25 cellular contexts compared by ENCODE assay signal in genomic region chr10:30019468-30019867, GRCh38. TPM values are rescaled to one million over a fixed set of nuclear protein-coding genes. Genes with fewer than 3 reads are reported as not detected.
"Had no signal": no experiment of that assay in that cellular context is flagged by ENCODE, and none has a peak within 500 bp of the region (broad histone marks: within the 10 kb centered on the region; RNA-seq: fewer than 3 reads in every experiment).

No MANE protein-coding gene starts in this region.

- H3K4me1 Mint-ChIP-seq: activated B cell treated with CpG ODN at 0.5 μM for 24 hours; activated naive CD4-positive, alpha-beta T cell treated with anti-CD3 and anti-CD28 coated beads, Interleukin-2, amount 10 ng/mL, durations not matched to agents 7 days and 5 days had no signal

- H3K27me3 ChIP-seq: esophagus squamous epithelium, gastroesophageal sphincter had no signal

- H3K9me3 Mint-ChIP-seq: activated B cell treated with CpG ODN at 0.5 μM for 24 hours; activated CD4-positive, alpha-beta memory T cell treated with anti-CD3 and anti-CD28 coated beads, Interleukin-2, amount 10 ng/mL, durations not matched to agents 7 days and 5 days; activated naive CD4-positive, alpha-beta T cell treated with anti-CD3 and anti-CD28 coated beads, Interleukin-2, amount 10 ng/mL, durations not matched to agents 7 days and 5 days; activated naive CD4-positive, alpha-beta T cell treated with anti-CD3 and anti-CD28 coated beads, Interleukin-2, amount 50 U/mL, for 72 hours; activated naive CD8-positive, alpha-beta T cell treated with anti-CD3 and anti-CD28 coated beads, Interleukin-2, amount 10 ng/mL, durations not matched to agents 7 days and 5 days; activated T-cell treated with anti-CD3 and anti-CD28 coated beads, Interleukin-2, amount 50 U/mL, for 4 hours; activated T-helper 1 cell treated with anti-CD3 and anti-CD28 coated beads, Interleukin-12 subunit alpha, Interleukin-12 subunit beta, Interleukin-2, Interleukin-4 antibody, amounts not matched to agents 30 ng/mL and 10 ng/mL and 1 ng/mL, durations not matched to agents 14 hours and 24 hours and 36 hours; effector memory CD8-positive, alpha-beta T cell had no signal

- H3K4me3 Mint-ChIP-seq: activated B cell treated with CpG ODN at 0.5 μM for 24 hours; activated CD4-positive, alpha-beta memory T cell treated with anti-CD3 and anti-CD28 coated beads, Interleukin-2, amount 10 ng/mL, durations not matched to agents 7 days and 5 days; activated naive CD4-positive, alpha-beta T cell treated with anti-CD3 and anti-CD28 coated beads, Interleukin-2, amount 10 ng/mL, durations not matched to agents 7 days and 5 days; activated naive CD8-positive, alpha-beta T cell treated with anti-CD3 and anti-CD28 coated beads, Interleukin-2, amount 10 ng/mL, durations not matched to agents 7 days and 5 days; activated T-cell treated with anti-CD3 and anti-CD28 coated beads, Interleukin-2, amount 50 U/mL, for 4 hours; activated T-helper 1 cell treated with anti-CD3 and anti-CD28 coated beads, Interleukin-12 subunit alpha, Interleukin-12 subunit beta, Interleukin-2, Interleukin-4 antibody, amounts not matched to agents 30 ng/mL and 10 ng/mL and 1 ng/mL, durations not matched to agents 14 hours and 24 hours and 36 hours; effector memory CD8-positive, alpha-beta T cell had no signal

- DNase-seq: activated B cell treated with CpG ODN at 0.5 μM for 24 hours; activated CD4-positive, alpha-beta memory T cell treated with anti-CD3 and anti-CD28 coated beads, Interleukin-2, amount 10 ng/mL, durations not matched to agents 7 days and 5 days; activated CD4-positive, alpha-beta T cell treated with anti-CD3 and anti-CD28 coated beads for 4 hours; activated CD4-positive, CD25-positive, alpha-beta regulatory T cell treated with anti-CD3 and anti-CD28 coated beads, Interleukin-2, amount 50 U/mL, for 72 hours; activated CD8-positive, alpha-beta memory T cell treated with anti-CD3 and anti-CD28 coated beads, Interleukin-2, amount 50 U/mL, for 48 hours; activated gamma-delta T cell; activated naive CD4-positive, alpha-beta T cell; activated naive CD4-positive, alpha-beta T cell treated with anti-CD3 and anti-CD28 coated beads, Interleukin-2, amount 10 ng/mL, durations not matched to agents 7 days and 5 days; activated naive CD8-positive, alpha-beta T cell treated with anti-CD3 and anti-CD28 coated beads, Interleukin-2, amount 10 ng/mL, durations not matched to agents 7 days and 5 days; activated T-cell treated with anti-CD3 and anti-CD28 coated beads for 4 hours; activated T-cell treated with anti-CD3 and anti-CD28 coated beads, Interleukin-2, amount 50 U/mL, for 4 hours; caudate nucleus; cortex of kidney; dermis blood vessel endothelial cell; effector CD4-positive, alpha-beta T cell; effector memory CD8-positive, alpha-beta T cell; esophagus squamous epithelium; foreskin melanocyte; T1000; WERI-Rb-1 had no signal

- H3K4me3 ChIP-seq: esophagus squamous epithelium, gastroesophageal sphincter, SK-N-MC had no signal

- H3K27ac Mint-ChIP-seq: activated B cell treated with CpG ODN at 0.5 μM for 24 hours; activated CD4-positive, alpha-beta memory T cell treated with anti-CD3 and anti-CD28 coated beads, Interleukin-2, amount 10 ng/mL, durations not matched to agents 7 days and 5 days; activated naive CD4-positive, alpha-beta T cell treated with anti-CD3 and anti-CD28 coated beads, Interleukin-2, amount 10 ng/mL, durations not matched to agents 7 days and 5 days; activated naive CD4-positive, alpha-beta T cell treated with anti-CD3 and anti-CD28 coated beads, Interleukin-2, amount 50 U/mL, for 72 hours; activated naive CD8-positive, alpha-beta T cell treated with anti-CD3 and anti-CD28 coated beads, Interleukin-2, amount 10 ng/mL, durations not matched to agents 7 days and 5 days; activated T-helper 1 cell treated with anti-CD3 and anti-CD28 coated beads, Interleukin-12 subunit alpha, Interleukin-12 subunit beta, Interleukin-2, Interleukin-4 antibody, amounts not matched to agents 30 ng/mL and 10 ng/mL and 1 ng/mL, durations not matched to agents 14 hours and 24 hours and 36 hours; effector memory CD8-positive, alpha-beta T cell had no signal

- H3K36me3 Mint-ChIP-seq: activated naive CD4-positive, alpha-beta T cell treated with anti-CD3 and anti-CD28 coated beads, Interleukin-2, amount 10 ng/mL, durations not matched to agents 7 days and 5 days; activated naive CD4-positive, alpha-beta T cell treated with anti-CD3 and anti-CD28 coated beads, Interleukin-2, amount 50 U/mL, for 72 hours; activated naive CD8-positive, alpha-beta T cell treated with anti-CD3 and anti-CD28 coated beads, Interleukin-2, amount 10 ng/mL, durations not matched to agents 7 days and 5 days had no signal

- H3K27ac ChIP-seq: epithelial cell of prostate, esophagus squamous epithelium, gastroesophageal sphincter, SK-N-MC, WERI-Rb-1 had no signal

- H3K36me3 ChIP-seq: WERI-Rb-1 had no signal

- ATAC-seq: activated T-cell treated with anti-CD3 and anti-CD28 coated beads, Interleukin-2, amount 50 U/mL, for 4 hours; effector memory CD8-positive, alpha-beta T cell; gastroesophageal sphincter had no signal

RNA-seq across cellular contexts. Expression of gene JCAD, which starts 39.9 kb away (rescaled TPM):
- total RNA-seq: activated B cell treated with CpG ODN at 0.5 μM for 24 hours had no signal
